1 cellular context compared by ENCODE assay signal in the genomic region with DNA sequence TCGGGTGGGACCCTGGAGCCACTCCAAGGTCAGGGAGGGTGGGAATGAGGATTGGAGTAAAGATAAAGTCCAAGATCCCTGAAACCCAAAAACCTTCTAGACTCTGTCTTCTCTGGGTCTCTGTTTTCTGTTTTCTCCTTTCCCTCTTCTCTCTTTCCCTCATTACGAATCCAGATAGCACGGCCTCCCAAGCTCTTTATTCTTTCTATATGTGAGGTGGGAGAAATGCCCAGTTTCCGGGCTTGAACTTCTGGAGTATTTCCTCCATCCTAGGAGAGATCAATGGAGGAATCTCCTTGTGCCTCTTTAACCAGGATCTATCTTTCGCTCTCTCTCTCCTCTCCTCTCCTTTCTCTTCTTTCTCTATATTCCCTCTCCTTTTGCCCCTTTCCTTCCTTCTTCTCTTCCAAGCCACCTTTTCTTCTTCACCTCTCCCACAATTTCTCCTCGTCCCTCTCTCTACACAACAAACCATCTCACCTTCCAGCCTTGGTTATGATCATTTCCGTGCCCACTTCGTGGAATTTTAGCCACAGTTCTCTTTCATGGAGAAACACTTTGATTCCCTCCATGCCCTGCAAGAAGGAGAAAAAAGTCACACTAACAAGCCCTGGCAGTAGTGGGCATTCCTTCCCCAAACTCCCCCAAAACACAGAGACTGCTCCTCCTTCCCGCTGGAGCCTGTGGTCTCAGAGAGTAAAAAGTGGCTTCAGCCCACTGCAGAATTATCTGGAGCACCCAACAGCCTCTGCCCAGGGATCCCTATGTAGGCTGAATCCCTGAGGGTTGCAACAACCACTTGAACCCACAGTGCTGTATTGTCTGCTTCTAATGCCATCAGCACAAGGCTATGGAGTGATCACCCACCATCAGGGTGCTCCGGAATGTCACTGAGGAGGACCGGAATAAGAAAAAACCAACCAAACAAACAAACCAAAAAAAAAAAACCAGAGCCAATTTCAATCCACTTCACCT.
A peak's percentile ranks its signal among the peaks of the same experiment; 100 is the strongest.
TF ChIP-seq lines count a peak whose summit lies in the region.

No MANE protein-coding gene starts in this region.

TF ChIP-seq in neural cell, 6 proteins besides CTCF, POLR2A, EP300 and RAD21 (continued from another document):
- TF ChIP-seq TAF1 (IDR thresholded peaks at IDR 0.05; ENCODE audit: low read depth) (no peak), EZH2 (IDR thresholded peaks at IDR 0.05; ENCODE audit: borderline replicate concordance, insufficient read depth, low read length, poor library complexity, severe bottlenecking) (peak; percentile 64)
